ENCODE assay signal across 8 cellular contexts in the genomic region with DNA sequence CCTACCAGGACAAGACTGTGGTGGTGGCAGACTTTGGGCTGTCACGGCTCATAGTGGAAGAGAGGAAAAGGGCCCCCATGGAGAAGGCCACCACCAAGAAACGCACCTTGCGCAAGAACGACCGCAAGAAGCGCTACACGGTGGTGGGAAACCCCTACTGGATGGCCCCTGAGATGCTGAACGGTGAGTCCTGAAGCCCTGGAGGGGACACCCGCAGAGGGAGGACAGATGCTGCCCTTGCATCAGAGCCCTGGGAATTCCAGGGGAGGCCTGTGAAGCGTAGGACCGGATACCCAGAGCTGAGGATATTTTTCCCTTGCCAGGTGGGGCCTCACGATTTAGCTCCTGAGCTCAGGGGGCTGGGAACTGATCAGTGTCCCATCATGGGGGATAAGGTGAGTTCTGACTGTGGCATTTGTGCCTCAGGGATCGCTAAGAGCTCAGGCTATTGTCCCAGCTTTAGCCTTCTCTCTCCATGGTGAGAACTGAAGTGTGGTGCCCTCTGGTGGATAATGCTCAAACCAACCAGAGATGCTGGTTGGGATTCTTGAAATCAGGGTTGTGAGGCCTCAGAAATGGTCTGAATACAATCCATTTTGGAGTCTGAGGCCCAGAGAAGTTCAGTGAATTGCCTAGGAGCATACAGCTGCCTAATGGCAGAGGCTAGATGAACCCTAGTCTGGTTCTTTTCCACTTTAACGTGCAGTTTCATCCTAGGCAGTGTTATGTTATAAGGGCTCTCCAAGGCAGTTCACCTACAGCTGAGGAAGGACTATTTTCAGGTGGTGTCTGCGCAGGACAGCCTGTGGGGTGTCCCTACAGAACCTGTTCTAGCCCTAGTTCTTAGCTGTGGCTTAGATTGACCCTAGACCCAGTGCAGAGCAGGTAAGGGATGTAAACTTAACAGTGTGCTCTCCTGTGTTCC. TPM values are rescaled to one million over a fixed set of nuclear protein-coding genes. Genes with fewer than 3 reads are reported as not detected.
DNase-seq lines count a peak whose midpoint lies in the region; ATAC-seq and TF ChIP-seq lines count a peak whose summit lies in the region.

No MANE protein-coding gene starts in this region.

- intact Hi-C loops in transverse colon (cut with DNase I; ENCODE audit: low total_unique reads): no loop called here

- peaks cover 7 to 45% of the 10 kb centered on the region in 2 donors for H3K36me3 ChIP-seq in lung (ENCODE audit: control insufficient read depth in 2 of 2, insufficient read depth in 2 of 2, low read length in 2 of 2)
- H3K36me3 ChIP-seq in transverse colon: peaks cover 0 to 32% (median 15%) of the 10 kb centered on the region in 4 donors

- no peak for TF ChIP-seq EP300 in transverse colon (IDR thresholded peaks at IDR 0.05; ENCODE audit: low read depth)

- TF ChIP-seq CTCF in lung (IDR thresholded peaks at IDR 0.05; ENCODE audit: control extremely low read depth, extremely low read depth): peak; percentile 66
- peak; percentile 57 to 69 (median 64) for TF ChIP-seq CTCF in transverse colon (IDR thresholded peaks at IDR 0.05)

- no peak for TF ChIP-seq POLR2A in transverse colon (IDR thresholded peaks at IDR 0.05)

- WGBS in lung, 2 donors: 54 to 67% methylated on average over 15 of the region's 15 CpGs
- 0 to 76% methylated on average over 1 to 15 of the region's 15 CpGs for WGBS in transverse colon (ENCODE audit: low coverage in 1 of 2), 2 donors

- H3K27me3 ChIP-seq in lung (ENCODE audit: control insufficient read depth, insufficient read depth) (no peaks in the 10 kb centered on the region), transverse colon (no peaks in the 10 kb centered on the region)

- peak; percentile 58 for ATAC-seq in lung (ENCODE audit: insufficient read depth, low FRiP score)

- DNase-seq in activated effector memory CD4-positive, alpha-beta T cell treated with anti-CD3 and anti-CD28 coated beads, Interleukin-2, amount 50 U/mL, for 16 hours: peak; percentile 76
- DNase-seq in activated effector memory CD4-positive, alpha-beta T cell treated with Interleukin-2 at 50 U/mL for 16 hours: no peak
- peak; percentile 34 for DNase-seq in NCI-H1694 (lab: John Stamatoyannopoulos, UW)
- DNase-seq in activated CD4-positive, CD25-positive, alpha-beta regulatory T cell treated with anti-CD3 and anti-CD28 coated beads, Interleukin-2, amount 50 U/mL, for 72 hours: peak; percentile 49
- DNase-seq in effector CD4-positive, alpha-beta T cell: peak; percentile 49
- DNase-seq in lung (ENCODE audit: low spot score): peak; percentile 67
- peak; percentile 56 for DNase-seq in transverse colon
- no peak for DNase-seq in T-helper 9 cell

- in situ Hi-C loops in transverse colon (cut with MboI; ENCODE audit: low pct_ligation_motif_present in 1 of 4, low pct_unique_long_range_greater_than_20kb in 1 of 4, low sequenced_read_pairs in 3 of 4): no loop called here

- H3K27ac ChIP-seq in lung (ENCODE audit: low read depth in 1 of 2, low read length in 1 of 2) (peak overlapping the region in 1 of 2 donors; percentile 54), transverse colon (peak overlapping the region in 2 of 4 donors; percentile 6 to 18)

- peaks cover 0 to 2% of the 10 kb centered on the region in 2 donors for H3K4me1 ChIP-seq in lung (ENCODE audit: control insufficient read depth in 2 of 2, insufficient read depth in 2 of 2, low read length in 2 of 2)
- H3K4me1 ChIP-seq in transverse colon: peaks cover 0 to 4% (median 0%) of the 10 kb centered on the region in 4 donors

- H3K4me3 ChIP-seq in lung (no peak overlapping the region), transverse colon (no peak overlapping the region)

- H3K9me3 ChIP-seq in lung (ENCODE audit: control insufficient read depth in 2 of 2, insufficient read depth in 1 of 2, low read length in 1 of 2) (no peaks in the 10 kb centered on the region), transverse colon (no peaks in the 10 kb centered on the region)

RNA-seq across cellular contexts. Expression of a gene that starts 19.5 kb away (rescaled TPM):
- total RNA-seq in lung (10 to 100 TPM; 25.4 to 47.1 TPM), transverse colon (10 to 100 TPM; 11.6 to 46.7 (median 35.2) TPM)
- 10 to 100 TPM; 11.5 to 34.0 TPM for polyA plus RNA-seq in lung

Comparison
In these comparisons a context has a peak if more than half of its experiments do, and no peak if none do; other contexts are left out.
1. DNase-seq: peak in activated effector memory CD4-positive, alpha-beta T cell treated with anti-CD3 and anti-CD28 coated beads, Interleukin-2, amount 50 U/mL, for 16 hours (single experiment), NCI-H1694 (single experiment), activated CD4-positive, CD25-positive, alpha-beta regulatory T cell treated with anti-CD3 and anti-CD28 coated beads, Interleukin-2, amount 50 U/mL, for 72 hours (single experiment), effector CD4-positive, alpha-beta T cell (single experiment), lung (single experiment) and transverse colon (single experiment); none in activated effector memory CD4-positive, alpha-beta T cell treated with Interleukin-2 at 50 U/mL for 16 hours (single experiment) and T-helper 9 cell (single experiment).